Comparison of ENCODE assay signal across 18 cellular contexts in genomic region chr11:3802016-3802790, GRCh38. TPM values are rescaled to one million over a fixed set of nuclear protein-coding genes. Genes with fewer than 3 reads are reported as not detected.
DNase-seq lines count a peak whose midpoint lies in the region; ATAC-seq, FAIRE-seq and TF ChIP-seq lines count a peak whose summit lies in the region.
"Had no signal": no experiment of that assay in that cellular context is flagged by ENCODE, and none has a peak within 500 bp of the region (broad histone marks: within the 10 kb centered on the region; RNA-seq: fewer than 3 reads in every experiment).

No MANE protein-coding gene starts in this region.

- H3F3A ChIP-seq in GM23248 (ENCODE audit: insufficient read depth) = peaks cover 21% of the 10 kb centered on the region
- H3F3A ChIP-seq in smooth muscle cell (ENCODE audit: low read depth) = peaks cover 8% of the 10 kb centered on the region

- H3K27ac ChIP-seq in GM23248 = peak overlapping the region; percentile 68
- peak overlapping the region; percentile 37 for H3K27ac ChIP-seq in smooth muscle cell (ENCODE audit: low read depth)
- H3K27ac ChIP-seq: BLaER1 treated with 17β-estradiol and CSF1 and Interleukin-3, amounts not matched to agents 10 nM and 100 nM; right lobe of liver had no signal

- ATAC-seq in GM19035 (IDR thresholded peaks at IDR 0.05; ENCODE audit: unreplicated experiment) = no peak
- ATAC-seq: activated CD8-positive, alpha-beta memory T cell treated with anti-CD3 and anti-CD28 coated beads, Interleukin-2, amount 10 ng/mL, durations not matched to agents 7 days and 5 days; right lobe of liver had no signal

- WGBS in GM23248 (ENCODE audit: low coverage in 1 of 2, low lambda C conversion rate in 2 of 2, missing lambda C conversion rate in 2 of 2), 2 experiments = 42 to 46% methylated on average over 4 of the region's 4 CpGs
- WGBS in smooth muscle cell (ENCODE audit: low lambda C conversion rate) = 83% methylated on average over 4 of the region's 4 CpGs

- TF ChIP-seq POLR2A in GM12891 (IDR thresholded peaks at IDR 0.05; ENCODE audit: low read depth, low read length) = no peak

- H2AFZ ChIP-seq in GM23248 (peak overlapping the region; percentile 42), smooth muscle cell (ENCODE audit: low read depth) (no peak overlapping the region)

- TF ChIP-seq CTCF in smooth muscle cell (IDR thresholded peaks at IDR 0.05; ENCODE audit: borderline replicate concordance, insufficient read depth, poor library complexity, severe bottlenecking) = no peak

- no peak for FAIRE-seq in GM12891 (lab: Jason Lieb, UNC)

- H3K27me3 ChIP-seq in GM23248 (replicated peaks; ENCODE audit: insufficient read depth) = no peaks in the 10 kb centered on the region
- H3K27me3 ChIP-seq in smooth muscle cell (ENCODE audit: low read depth) = no peaks in the 10 kb centered on the region
- H3K27me3 ChIP-seq: BLaER1 treated with 17β-estradiol and CSF1 and Interleukin-3, amounts not matched to agents 10 nM and 100 nM; right lobe of liver had no signal

- H3K4me3 ChIP-seq in GM23248 (no peak overlapping the region), smooth muscle cell (no peak overlapping the region)
- H3K4me3 ChIP-seq: BLaER1 treated with 17β-estradiol and CSF1 and Interleukin-3, amounts not matched to agents 10 nM and 100 nM; right lobe of liver had no signal

- DNase-seq in GM23248 = peak; percentile 75
- peak; percentile 82 for DNase-seq in amniotic epithelial cell (ENCODE audit: low read depth)
- DNase-seq in kidney tubule cell (ENCODE audit: low spot score) = peak; percentile 82
- DNase-seq in smooth muscle cell (lab: John Stamatoyannopoulos, UW; ENCODE audit: unreplicated experiment) = no peak
- no peak for DNase-seq in NCI-H510A (lab: John Stamatoyannopoulos, UW)
- no peak for DNase-seq in GM12891 (ENCODE audit: insufficient read length, low spot score)
- DNase-seq: activated CD4-positive, CD25-positive, alpha-beta regulatory T cell treated with anti-CD3 and anti-CD28 coated beads, Interleukin-2, amount 50 U/mL, for 72 hours; activated CD8-positive, alpha-beta memory T cell treated with anti-CD3 and anti-CD28 coated beads, Interleukin-2, amount 10 ng/mL, durations not matched to agents 7 days and 5 days; activated effector memory CD4-positive, alpha-beta T cell treated with Interleukin-2 at 50 U/mL for 16 hours; foreskin melanocyte; NCI-H1436 treated with DMSO at 0.1 percent for 48 hours; NCI-H2171 treated with DMSO at 0.1 percent for 48 hours; NCI-H82; right lobe of liver; stimulated activated CD4-positive, alpha-beta T cell treated with anti-CD3 and anti-CD28 coated beads, Interleukin-4, amount 100 ng/mL, for 1 hour; T1000 had no signal

- no peaks in the 10 kb centered on the region for H3K9me2 ChIP-seq in GM23248 (ENCODE audit: insufficient read depth)

- H3K9ac ChIP-seq in GM23248 (0 out of 2 replicates have a peak overlapping the region, but pooled peaks have one; percentile 19), smooth muscle cell (ENCODE audit: low read depth) (no peak overlapping the region)
- H3K9ac ChIP-seq: BLaER1 treated with 17β-estradiol and CSF1 and Interleukin-3, amounts not matched to agents 10 nM and 100 nM had no signal

- no peaks in the 10 kb centered on the region for H3K9me3 ChIP-seq in GM23248 (ENCODE audit: low read depth)
- H3K9me3 ChIP-seq in smooth muscle cell (replicated peaks; ENCODE audit: low read depth) = no peaks in the 10 kb centered on the region
- H3K9me3 ChIP-seq: BLaER1 treated with 17β-estradiol and CSF1 and Interleukin-3, amounts not matched to agents 10 nM and 100 nM; right lobe of liver had no signal

- H3K4me2 ChIP-seq in GM23248 (ENCODE audit: unreplicated experiment) = peak overlapping the region; percentile 8
- H3K4me2 ChIP-seq in smooth muscle cell = no peak overlapping the region
- H3K4me2 ChIP-seq: BLaER1 treated with 17β-estradiol and CSF1 and Interleukin-3, amounts not matched to agents 10 nM and 100 nM had no signal

- H3K4me1 ChIP-seq in GM23248 (ENCODE audit: insufficient read depth) (peaks cover 28% of the 10 kb centered on the region), smooth muscle cell (ENCODE audit: low read depth) (peaks cover 3% of the 10 kb centered on the region)

- H3K36me3 ChIP-seq in GM23248 (ENCODE audit: low read depth) (no peaks in the 10 kb centered on the region), smooth muscle cell (ENCODE audit: low read depth) (no peaks in the 10 kb centered on the region)
- H3K36me3 ChIP-seq: BLaER1 treated with 17β-estradiol and CSF1 and Interleukin-3, amounts not matched to agents 10 nM and 100 nM; right lobe of liver had no signal

- in situ Hi-C loops in GM23248 (cut with MboI) = loop anchor here (25.0 kb wide), 1 partner anchor 340 kb away; no protein-coding TSS in a partner anchor

- H4K20me1 ChIP-seq in GM23248 (ENCODE audit: insufficient read depth) = no peaks in the 10 kb centered on the region
- H4K20me1 ChIP-seq in smooth muscle cell (ENCODE audit: low read depth) = no peaks in the 10 kb centered on the region

- H3K79me2 ChIP-seq in GM23248 (ENCODE audit: insufficient read depth) (peaks cover 1% of the 10 kb centered on the region), smooth muscle cell (ENCODE audit: low read depth) (peaks cover 1% of the 10 kb centered on the region)

TF ChIP-seq in GM12891, 5 proteins besides CTCF, POLR2A, EP300 and RAD21:
- TF ChIP-seq TAF1 (IDR thresholded peaks at IDR 0.05; ENCODE audit: low read depth, low read length) = no peak
- no peak for TF ChIP-seq SPI1 (IDR thresholded peaks at IDR 0.05; ENCODE audit: low read depth, low read length)
- no peak for TF ChIP-seq PAX5 (IDR thresholded peaks at IDR 0.05; ENCODE audit: insufficient read depth, low read length, severe bottlenecking)
- TF ChIP-seq POU2F2 (IDR thresholded peaks at IDR 0.05; ENCODE audit: low read depth, low read length) = no peak
- no peak for TF ChIP-seq POLR2AphosphoS5 (IDR thresholded peaks at IDR 0.05; ENCODE audit: low read depth, low read length)

RNA-seq across cellular contexts. Expression of gene NUP98, which starts 4.8 kb away (rescaled TPM):
- 79.3 and 142 TPM in 2 replicates for total RNA-seq in GM23248 (2014; rRNA removed; shearing (Covaris generic))
- polyA plus RNA-seq in GM23248 (2016; fragmentation: Nextera tagmentation; extraction: Ambion mirVana) = 25.6 and 30.5 TPM in 2 replicates
- total RNA-seq in smooth muscle cell = 81.8 and 84.0 TPM in 2 replicates
- polyA plus RNA-seq in smooth muscle cell = 15.8 and 19.6 TPM in 2 replicates
- 23.8 TPM for polyA plus RNA-seq in GM12891 (2012; ENCODE audit: low read depth, missing spikeins)

RNA-seq across cellular contexts. Expression of gene PGAP2, which starts 6.2 kb away (rescaled TPM):
- 10.1 and 19.0 TPM in 2 replicates for total RNA-seq in GM23248 (2014; rRNA removed; shearing (Covaris generic))
- polyA plus RNA-seq in GM23248 (2016; fragmentation: Nextera tagmentation; extraction: Ambion mirVana) (14.7 and 17.8 TPM in 2 replicates), smooth muscle cell (10.9 and 22.9 TPM in 2 replicates)
- 8.7 and 9.5 TPM in 2 replicates for total RNA-seq in smooth muscle cell
- polyA plus RNA-seq in GM12891 (2012; ENCODE audit: low read depth, missing spikeins) = 24.7 TPM

RNA-seq across cellular contexts. Expression of gene RHOG, which starts 38.6 kb away (rescaled TPM):
- total RNA-seq in GM23248 (2014; rRNA removed; shearing (Covaris generic)) = 42.0 and 45.5 TPM in 2 replicates
- 59.5 and 61.4 TPM in 2 replicates for polyA plus RNA-seq in GM23248 (2016; fragmentation: Nextera tagmentation; extraction: Ambion mirVana)
- total RNA-seq in smooth muscle cell = 20.2 and 20.7 TPM in 2 replicates
- polyA plus RNA-seq in smooth muscle cell = 32.7 and 51.3 TPM in 2 replicates
- 90.0 TPM for polyA plus RNA-seq in GM12891 (2012; ENCODE audit: low read depth, missing spikeins)

RNA-seq across cellular contexts. Expression of gene STIM1, which starts 53.3 kb away (rescaled TPM):
- 24.6 and 63.4 TPM in 2 replicates for total RNA-seq in GM23248 (2014; rRNA removed; shearing (Covaris generic))
- polyA plus RNA-seq in GM23248 (2016; fragmentation: Nextera tagmentation; extraction: Ambion mirVana) = 22.0 and 22.3 TPM in 2 replicates
- total RNA-seq in smooth muscle cell = 19.0 and 31.5 TPM in 2 replicates
- 15.3 and 25.3 TPM in 2 replicates for polyA plus RNA-seq in smooth muscle cell
- 33.2 TPM for polyA plus RNA-seq in GM12891 (2012; ENCODE audit: low read depth, missing spikeins)

Comparison
In these comparisons a context has a peak if more than half of its experiments do, and no peak if none do; other contexts are left out.
1. DNase-seq: peak in GM23248 (single experiment), amniotic epithelial cell (single experiment) and kidney tubule cell (single experiment); none in smooth muscle cell (single experiment), NCI-H510A (single experiment) and GM12891 (single experiment).